In the genomic region with DNA sequence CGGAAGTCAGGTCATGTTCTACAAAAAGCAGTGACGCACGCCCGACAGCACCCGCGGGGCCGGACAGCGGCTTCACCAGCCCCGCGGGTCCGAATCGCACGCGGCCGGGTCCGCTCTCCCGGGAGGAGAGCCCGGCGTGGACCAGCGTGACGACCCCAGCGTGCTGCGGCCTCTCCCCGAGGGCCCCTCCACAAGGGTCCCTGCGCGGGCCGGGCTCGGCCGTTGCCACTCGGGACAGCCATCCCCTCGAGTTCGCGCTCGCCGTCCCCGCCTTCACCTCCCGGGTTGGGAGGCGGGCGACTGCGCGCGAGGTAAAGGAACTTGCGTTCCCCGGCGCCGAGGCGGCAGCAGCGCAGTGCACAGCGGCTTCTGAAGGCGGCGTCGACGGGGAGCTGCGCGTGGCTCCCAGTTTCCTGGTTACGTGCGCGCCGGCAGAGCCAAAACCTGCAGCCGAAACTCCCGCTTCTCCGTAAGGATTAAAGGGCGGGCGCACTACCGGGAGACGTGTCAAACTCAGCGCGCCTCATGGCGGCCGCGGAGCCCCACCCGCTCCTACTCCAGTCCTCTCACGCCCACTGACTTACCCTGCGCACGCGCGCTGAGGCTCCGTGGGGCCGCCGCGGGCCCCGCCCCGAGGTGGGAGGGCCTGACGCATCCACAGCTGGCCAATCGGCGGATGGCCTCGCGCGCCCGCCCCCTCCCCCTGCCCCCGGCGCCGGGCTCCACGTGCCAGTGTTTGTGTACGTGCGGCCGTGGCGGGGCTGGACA, we compare ENCODE assay signal across 8 cellular contexts. TPM values are rescaled to one million over a fixed set of nuclear protein-coding genes. Genes with fewer than 3 reads are reported as not detected.
DNase-seq lines count a peak whose midpoint lies in the region; ATAC-seq, FAIRE-seq and TF ChIP-seq lines count a peak whose summit lies in the region.

No MANE protein-coding gene starts in this region.

- TF ChIP-seq CTCF in AG09319 (IDR thresholded peaks at IDR 0.05; ENCODE audit: low read depth, low read length) (no peak), keratinocyte (optimal IDR thresholded peaks at IDR 0.05 in 1 of 3, IDR thresholded peaks at IDR 0.05 in 1 of 3, conservative IDR thresholded peaks at IDR 0.05 in 1 of 3; ENCODE audit: extremely low read depth in 1 of 3, insufficient read depth in 2 of 3, low read length in 3 of 3) (no peak)

- no peak for FAIRE-seq in keratinocyte (lab: Jason Lieb, UNC)

- peak overlapping the region; percentile 96 for H3K27ac Mint-ChIP-seq in central memory CD8-positive, alpha-beta T cell (ENCODE audit: low read depth)

- peak overlapping the region; percentile 97 for H3K4me2 ChIP-seq in keratinocyte (ENCODE audit: control insufficient read depth, extremely low read depth, insufficient read depth, low read depth, low read length)

- peak overlapping the region; percentile 96 for H3K4me3 Mint-ChIP-seq in central memory CD8-positive, alpha-beta T cell

- H3K36me3 ChIP-seq in keratinocyte (ENCODE audit: control insufficient read depth in 2 of 2, extremely low read depth in 1 of 2, insufficient read depth in 2 of 2, low read length in 2 of 2): no peaks in the 10 kb centered on the region

- no peaks in the 10 kb centered on the region for H4K20me1 ChIP-seq in keratinocyte (ENCODE audit: control insufficient read depth, extremely low read depth, insufficient read depth, low read length)

- DNase-seq in AG09319 (ENCODE audit: extremely low read depth, low read depth) (peak; percentile 94), NCI-H345 (lab: John Stamatoyannopoulos, UW) (peak; percentile 93), keratinocyte (ENCODE audit: low read depth, low spot score) (peak; percentile 70)
- DNase-seq in activated CD4-positive, CD25-positive, alpha-beta regulatory T cell treated with anti-CD3 and anti-CD28 coated beads, Interleukin-2, amount 50 U/mL, for 16 hours (ENCODE audit: low read depth, low spot score): peak; percentile 93
- DNase-seq in central memory CD8-positive, alpha-beta T cell (ENCODE audit: low spot score in 2 of 2): peak; percentile 95 to 96
- peak; percentile 95 to 96 (median 95) for DNase-seq in stimulated activated CD4-positive, alpha-beta T cell treated with anti-CD3 and anti-CD28 coated beads, Interleukin-12 subunit alpha, Interleukin-12 subunit beta, amount 100 ng/mL, for 48 hours (ENCODE audit: low read depth in 2 of 3, low spot score in 1 of 3)

- peaks cover 24% of the 10 kb centered on the region for H3K4me1 Mint-ChIP-seq in central memory CD8-positive, alpha-beta T cell

- H3K27me3 ChIP-seq in keratinocyte (ENCODE audit: control insufficient read depth, extremely low read depth, insufficient read depth, low read length): no peaks in the 10 kb centered on the region

- H3K9me1 ChIP-seq in keratinocyte (ENCODE audit: control insufficient read depth, extremely low read depth, insufficient read depth, low read length): no peaks in the 10 kb centered on the region

- H3K79me2 ChIP-seq in keratinocyte (ENCODE audit: control insufficient read depth, insufficient read depth, low read length): no peaks in the 10 kb centered on the region

- dilution Hi-C loops in keratinocyte (cut with MboI; ENCODE audit: extremely low pct_ligation_motif_present, low sequenced_read_pairs): no loop called here

- H3K27me3 Mint-ChIP-seq in central memory CD8-positive, alpha-beta T cell: no peaks in the 10 kb centered on the region

- no peaks in the 10 kb centered on the region for H3K9me3 Mint-ChIP-seq in central memory CD8-positive, alpha-beta T cell

- H3K36me3 Mint-ChIP-seq in central memory CD8-positive, alpha-beta T cell (ENCODE audit: insufficient read depth): peaks cover 22% of the 10 kb centered on the region

- peak overlapping the region; percentile 73 for H2AFZ ChIP-seq in keratinocyte (ENCODE audit: control insufficient read depth, low read length)

- ATAC-seq in GM19025 (IDR thresholded peaks at IDR 0.05; ENCODE audit: low read depth, unreplicated experiment) (peak; percentile 78), HG03280 (IDR thresholded peaks at IDR 0.05; ENCODE audit: unreplicated experiment) (peak; percentile 80)
- ATAC-seq in central memory CD8-positive, alpha-beta T cell (replicated peaks; ENCODE audit: extremely low read depth, poor library complexity, severe bottlenecking): peak; percentile 87

- peaks cover 19% of the 10 kb centered on the region for H3K4me1 ChIP-seq in keratinocyte (ENCODE audit: control insufficient read depth, extremely low read depth, insufficient read depth, low read length)

- H3K4me3 ChIP-seq in keratinocyte (ENCODE audit: control insufficient read depth in 2 of 3, extremely low read depth in 1 of 3, insufficient read depth in 2 of 3, low read depth in 1 of 3, low read length in 3 of 3): peak overlapping the region; percentile 61 to 87 (median 81)

- peak overlapping the region; percentile 91 for H3K9ac ChIP-seq in keratinocyte (ENCODE audit: control insufficient read depth, extremely low read depth, insufficient read depth, low read length)

- H3K9me3 ChIP-seq in keratinocyte (ENCODE audit: control insufficient read depth, low read depth, low read length): no peaks in the 10 kb centered on the region

- H3K27ac ChIP-seq in keratinocyte (ENCODE audit: control insufficient read depth, insufficient read depth, low read length): peak overlapping the region; percentile 93

RNA-seq across cellular contexts. Expression of a gene that starts 0.4 kb away (rescaled TPM):
- polyA plus RNA-seq in keratinocyte: 0.03 to 0.22 TPM (median 0.15 TPM) in 3 replicates
- polyA plus RNA-seq in keratinocyte (2011; ENCODE audit: low read depth): 1.1 TPM
- 0.07 and 0.13 TPM in 2 replicates for polyA plus RNA-seq in keratinocyte (2011; cell fraction: cytosol; rRNA removed)
- 0.91 and 1.2 TPM in 2 replicates for polyA plus RNA-seq in keratinocyte (2011; cell fraction: nucleus; rRNA removed)
- polyA plus RNA-seq in keratinocyte (2012; ENCODE audit: low replicate concordance): 0.15 and 1.2 TPM in 2 replicates
- polyA minus RNA-seq in keratinocyte: 0.38 TPM in 1 of 3 replicates, not detected in the others
- not detected for polyA minus RNA-seq in keratinocyte (2011; cell fraction: cytosol; rRNA and poly(A)+ RNA removed)
- polyA minus RNA-seq in keratinocyte (2011; cell fraction: nucleus; rRNA and poly(A)+ RNA removed): 0.42 and 1.9 TPM in 2 replicates

RNA-seq across cellular contexts. Expression of a gene that starts 0.5 kb away (rescaled TPM):
- 4.4 to 9.4 TPM (median 8.0 TPM) in 3 replicates for polyA plus RNA-seq in keratinocyte
- polyA plus RNA-seq in keratinocyte (2011; ENCODE audit: low read depth): 62.4 TPM
- polyA plus RNA-seq in keratinocyte (2011; cell fraction: cytosol; rRNA removed): 4.4 and 6.7 TPM in 2 replicates
- 13.7 and 16.2 TPM in 2 replicates for polyA plus RNA-seq in keratinocyte (2011; cell fraction: nucleus; rRNA removed)
- polyA plus RNA-seq in keratinocyte (2012; ENCODE audit: low replicate concordance): 5.7 and 91.9 TPM in 2 replicates
- 0.30 to 4.5 TPM (median 2.9 TPM) in 3 replicates for polyA minus RNA-seq in keratinocyte
- not detected for polyA minus RNA-seq in keratinocyte (2011; cell fraction: cytosol; rRNA and poly(A)+ RNA removed)
- 8.7 and 11.0 TPM in 2 replicates for polyA minus RNA-seq in keratinocyte (2011; cell fraction: nucleus; rRNA and poly(A)+ RNA removed)

RNA-seq across cellular contexts. Expression of a gene that starts 29.6 kb away (rescaled TPM):
- polyA plus RNA-seq in keratinocyte: 24.6 to 41.7 TPM (median 24.7 TPM) in 3 replicates
- 12.9 TPM for polyA plus RNA-seq in keratinocyte (2011; ENCODE audit: low read depth)
- 21.8 and 33.4 TPM in 2 replicates for polyA plus RNA-seq in keratinocyte (2011; cell fraction: cytosol; rRNA removed)
- 16.4 and 22.7 TPM in 2 replicates for polyA plus RNA-seq in keratinocyte (2011; cell fraction: nucleus; rRNA removed)
- 16.8 and 20.3 TPM in 2 replicates for polyA plus RNA-seq in keratinocyte (2012; ENCODE audit: low replicate concordance)
- 15.2 to 29.0 TPM (median 17.2 TPM) in 3 replicates for polyA minus RNA-seq in keratinocyte
- 21.1 TPM for polyA minus RNA-seq in keratinocyte (2011; cell fraction: cytosol; rRNA and poly(A)+ RNA removed)
- 11.2 and 12.5 TPM in 2 replicates for polyA minus RNA-seq in keratinocyte (2011; cell fraction: nucleus; rRNA and poly(A)+ RNA removed)

Comparison
In these comparisons a context has a peak if more than half of its experiments do, and no peak if none do; other contexts are left out.
1. Peak in every context shown above with its lines: DNase-seq, ATAC-seq, H3K4me3 ChIP-seq and H3K27ac ChIP-seq.